Comparison of ENCODE assay signal across 16 cellular contexts in genomic region chr1:165355221-165355976, GRCh38. TPM values are rescaled to one million over a fixed set of nuclear protein-coding genes. Genes with fewer than 3 reads are reported as not detected.
DNase-seq lines count a peak whose midpoint lies in the region; ATAC-seq, FAIRE-seq and TF ChIP-seq lines count a peak whose summit lies in the region.
"Had no signal": no experiment of that assay in that cellular context is flagged by ENCODE, and none has a peak within 500 bp of the region (broad histone marks: within the 10 kb centered on the region; RNA-seq: fewer than 3 reads in every experiment).

No MANE protein-coding gene starts in this region.

- H3K27me3 ChIP-seq in HUES6 (ENCODE audit: control insufficient read depth, insufficient read depth, low read length), result peaks cover 99% of the 10 kb centered on the region
- H3K27me3 ChIP-seq in adipocyte (replicated peaks; ENCODE audit: control insufficient read depth, insufficient read depth, low read length), result peaks cover 39% of the 10 kb centered on the region
- peaks cover 96% of the 10 kb centered on the region for H3K27me3 ChIP-seq in transverse colon

- TF ChIP-seq POLR2A in transverse colon (IDR thresholded peaks at IDR 0.05), result no peak

- no peak overlapping the region for H3K27ac Mint-ChIP-seq in stimulated activated memory B cell treated with anti-CD40 and anti-IgM and Interleukin-4, amounts not matched to agents 10 μg/mL and 1 μg/mL and 100 μg/mL, for 72 hours
- H3K27ac Mint-ChIP-seq: activated B cell treated with CpG ODN at 0.5 μM for 24 hours; stimulated activated naive CD8-positive, alpha-beta T cell treated with anti-CD3 and anti-CD28 coated beads, Interleukin-15, amount 100 ng/mL, for 72 hours had no signal

- H3K9ac ChIP-seq in HUES6 (ENCODE audit: low read length) (no peak overlapping the region), adipocyte (ENCODE audit: low read length) (peak overlapping the region; percentile 49), kidney (ENCODE audit: low read length in 2 of 2) (no peak overlapping the region)

- H3K36me3 Mint-ChIP-seq in stimulated activated memory B cell treated with anti-CD40 and anti-IgM and Interleukin-4, amounts not matched to agents 10 μg/mL and 1 μg/mL and 100 μg/mL, for 72 hours, result no peaks in the 10 kb centered on the region

- H3K4me3 ChIP-seq in HUES6 (ENCODE audit: low read depth, low read length), result peak overlapping the region; percentile 67
- peak overlapping the region; percentile 81 for H3K4me3 ChIP-seq in adipocyte (ENCODE audit: low read length)
- no peak overlapping the region for H3K4me3 ChIP-seq in kidney (ENCODE audit: low read length in 2 of 2)
- peak overlapping the region in 2 of 4 donors; percentile 25 to 46 for H3K4me3 ChIP-seq in transverse colon

- in situ Hi-C loops in transverse colon (cut with MboI; ENCODE audit: low pct_ligation_motif_present in 1 of 4, low pct_unique_long_range_greater_than_20kb in 1 of 4, low sequenced_read_pairs in 3 of 4), result loop anchor here in 1 of 4 donors (25.0 kb wide), 1 partner anchor 218 kb away; no protein-coding TSS in a partner anchor

- H3K4me1 Mint-ChIP-seq in stimulated activated memory B cell treated with anti-CD40 and anti-IgM and Interleukin-4, amounts not matched to agents 10 μg/mL and 1 μg/mL and 100 μg/mL, for 72 hours, result peaks cover 17% of the 10 kb centered on the region

- H3K27ac ChIP-seq in HUES6 (ENCODE audit: low read depth, low read length), result no peak overlapping the region
- no peak overlapping the region for H3K27ac ChIP-seq in kidney (ENCODE audit: low read depth in 2 of 2, low read length in 2 of 2)
- no peak overlapping the region for H3K27ac ChIP-seq in transverse colon
- H3K27ac ChIP-seq: left lung, pancreas had no signal

- no peak for ATAC-seq in stimulated activated memory B cell treated with anti-CD40 and anti-IgM and Interleukin-4, amounts not matched to agents 10 μg/mL and 1 μg/mL and 100 μg/mL, for 72 hours
- ATAC-seq in HG02852 (IDR thresholded peaks at IDR 0.05; ENCODE audit: unreplicated experiment), result no peak
- ATAC-seq: HepG2; stimulated activated naive CD8-positive, alpha-beta T cell treated with anti-CD3 and anti-CD28 coated beads, Interleukin-15, amount 100 ng/mL, for 72 hours had no signal

- intact Hi-C loops in kidney (cut with DNase I) (no loop called here), transverse colon (cut with DNase I; ENCODE audit: low total_unique reads) (no loop called here)

- DNase-seq in adipocyte (ENCODE audit: low read depth) (no peak), kidney (peak; percentile 78), transverse colon (no peak), NCI-H2107 (lab: John Stamatoyannopoulos, UW) (no peak)
- DNase-seq: activated B cell treated with CpG ODN at 0.5 μM for 24 hours; Calu3; stimulated activated CD4-positive, alpha-beta T cell treated with anti-CD3 and anti-CD28 coated beads, Interleukin-2, amount 100 ng/mL, for 48 hours; stimulated activated naive CD8-positive, alpha-beta T cell treated with anti-CD3 and anti-CD28 coated beads, Interleukin-15, amount 100 ng/mL, for 72 hours had no signal

- TF ChIP-seq CTCF in kidney (IDR thresholded peaks at IDR 0.05; ENCODE audit: borderline replicate concordance, extremely low read depth, insufficient read depth) (no peak), transverse colon (IDR thresholded peaks at IDR 0.05) (no peak)

- H3K9me3 Mint-ChIP-seq in stimulated activated memory B cell treated with anti-CD40 and anti-IgM and Interleukin-4, amounts not matched to agents 10 μg/mL and 1 μg/mL and 100 μg/mL, for 72 hours, result no peaks in the 10 kb centered on the region
- H3K9me3 Mint-ChIP-seq: activated B cell treated with CpG ODN at 0.5 μM for 24 hours; stimulated activated naive CD8-positive, alpha-beta T cell treated with anti-CD3 and anti-CD28 coated beads, Interleukin-15, amount 100 ng/mL, for 72 hours had no signal

- H3K9me3 ChIP-seq in HUES6 (ENCODE audit: control insufficient read depth, insufficient read depth, low read depth, low read length), result no peaks in the 10 kb centered on the region
- H3K9me3 ChIP-seq in adipocyte (ENCODE audit: control insufficient read depth, low read length), result no peaks in the 10 kb centered on the region
- no peaks in the 10 kb centered on the region for H3K9me3 ChIP-seq in kidney (ENCODE audit: control insufficient read depth in 1 of 2, low read length in 2 of 2)
- no peaks in the 10 kb centered on the region for H3K9me3 ChIP-seq in transverse colon
- H3K9me3 ChIP-seq: left lung, pancreas had no signal

- H3K4me3 Mint-ChIP-seq in stimulated activated memory B cell treated with anti-CD40 and anti-IgM and Interleukin-4, amounts not matched to agents 10 μg/mL and 1 μg/mL and 100 μg/mL, for 72 hours, result peak overlapping the region; percentile 39
- H3K4me3 Mint-ChIP-seq: activated B cell treated with CpG ODN at 0.5 μM for 24 hours had no signal

- H3K36me3 ChIP-seq in HUES6 (ENCODE audit: control insufficient read depth, insufficient read depth, low read length) (no peaks in the 10 kb centered on the region), adipocyte (ENCODE audit: control insufficient read depth, insufficient read depth, low read length, severe bottlenecking) (no peaks in the 10 kb centered on the region), kidney (ENCODE audit: control insufficient read depth in 1 of 2, insufficient read depth in 2 of 2, low read length in 2 of 2) (no peaks in the 10 kb centered on the region), transverse colon (no peaks in the 10 kb centered on the region)
- H3K36me3 ChIP-seq: left lung, pancreas had no signal

- no peak for FAIRE-seq in kidney (lab: Jason Lieb, UNC)
- FAIRE-seq: GM19239, HepG2, pancreas had no signal

- TF ChIP-seq EP300 in transverse colon (IDR thresholded peaks at IDR 0.05; ENCODE audit: low read depth), result no peak

- peaks cover 48% of the 10 kb centered on the region for H3K4me1 ChIP-seq in HUES6 (ENCODE audit: control insufficient read depth, insufficient read depth, low read length)
- peaks cover 6% of the 10 kb centered on the region for H3K4me1 ChIP-seq in adipocyte (ENCODE audit: control insufficient read depth, insufficient read depth, low read length)
- peaks cover 0 to 8% of the 10 kb centered on the region in 2 donors for H3K4me1 ChIP-seq in kidney (ENCODE audit: control insufficient read depth in 1 of 2, insufficient read depth in 1 of 2, low read depth in 1 of 2, low read length in 2 of 2)
- H3K4me1 ChIP-seq in transverse colon, result peaks cover 10 to 51% (median 26%) of the 10 kb centered on the region in 4 donors
- H3K4me1 ChIP-seq: pancreas had no signal

- 12% methylated on average over 48 of the region's 49 CpGs; no CpG with 5 or more reads in 1 of the 2 donors for WGBS in transverse colon (ENCODE audit: low coverage in 1 of 2), 2 donors

- peaks cover 95% of the 10 kb centered on the region for H3K27me3 Mint-ChIP-seq in stimulated activated memory B cell treated with anti-CD40 and anti-IgM and Interleukin-4, amounts not matched to agents 10 μg/mL and 1 μg/mL and 100 μg/mL, for 72 hours

RNA-seq across cellular contexts. Expression of gene LMX1A, which starts 1.1 kb away (rescaled TPM):
- total RNA-seq in kidney, result not detected
- not detected for polyA plus RNA-seq in kidney (ENCODE audit: insufficient read depth, low read depth, low replicate concordance)
- total RNA-seq in transverse colon, result under 1 TPM in 2 of 4 donors, not detected in 2; 0.41 to 0.79 TPM
- total RNA-seq: activated B cell treated with CpG ODN at 0.5 μM for 24 hours, Calu3, H4, left lung, pancreas had no signal
- polyA plus RNA-seq: HepG2 had no signal

Comparison
In these comparisons a context has a peak if more than half of its experiments do, and no peak if none do; other contexts are left out.
1. H3K4me3 ChIP-seq: peak in HUES6 (single experiment) and adipocyte (single experiment); none in kidney (0 of 2).